17 cellular contexts compared by ENCODE assay signal in the genomic region with DNA sequence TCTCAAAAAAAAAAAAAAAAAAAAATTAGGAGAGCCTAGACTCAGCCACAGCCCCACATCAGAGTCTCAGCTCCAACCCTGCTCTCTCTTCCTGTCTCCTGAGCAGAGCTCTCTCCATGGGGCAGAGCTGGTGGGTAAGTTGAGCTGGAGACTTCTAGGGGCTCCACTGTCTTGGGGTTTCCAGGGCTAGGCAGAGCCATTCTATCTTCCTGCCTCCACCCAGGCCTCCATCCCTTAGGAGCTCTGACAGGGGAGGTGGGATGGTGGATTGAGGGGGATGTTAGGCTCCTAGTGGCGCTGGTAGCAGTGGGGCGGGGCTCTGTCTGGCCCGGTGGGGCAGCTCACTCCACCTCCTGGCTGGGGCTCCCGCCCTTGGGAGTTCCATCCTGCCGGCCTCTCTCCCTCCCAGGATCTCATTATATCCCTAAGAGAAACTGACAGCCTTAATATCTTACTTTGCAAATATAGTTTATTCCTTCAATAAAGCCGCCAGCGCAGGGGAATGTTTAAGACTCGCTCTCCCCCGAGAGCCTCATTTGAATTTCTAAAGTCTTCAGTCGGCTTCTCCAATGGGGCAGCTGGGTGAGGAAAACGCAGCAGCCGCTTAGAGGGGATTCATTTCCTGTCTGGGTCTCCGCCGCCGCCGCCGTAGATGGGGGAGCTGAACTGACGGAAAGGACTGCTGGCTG. TPM values are rescaled to one million over a fixed set of nuclear protein-coding genes. Genes with fewer than 3 reads are reported as not detected.
A peak's percentile ranks its signal among the peaks of the same experiment; 100 is the strongest.
DNase-seq lines count a peak whose midpoint lies in the region; ATAC-seq, FAIRE-seq and TF ChIP-seq lines count a peak whose summit lies in the region.
"Had no signal": no experiment of that assay in that cellular context is flagged by ENCODE, and none has a peak within 500 bp of the region (broad histone marks: within the 10 kb centered on the region; RNA-seq: fewer than 3 reads in every experiment).

No MANE protein-coding gene starts in this region.

- ATAC-seq in stimulated activated effector memory CD8-positive, alpha-beta T cell treated with anti-CD3 and anti-CD28 coated beads, Interleukin-12 subunit alpha, Interleukin-12 subunit beta, amount 100 ng/mL, for 72 hours = peak; percentile 22
- ATAC-seq: mucosa of descending colon, Right ventricle myocardium inferior had no signal

- H3K27ac ChIP-seq in SU-DHL-6 (ENCODE audit: low read depth, low read length) (no peak overlapping the region), substantia nigra (ENCODE audit: low read depth, low read length, poor library complexity, severe bottlenecking) (no peak overlapping the region), tibial nerve (no peak overlapping the region)

- H3K79me2 ChIP-seq in SU-DHL-6 (ENCODE audit: insufficient read depth, low read length) = no peaks in the 10 kb centered on the region

- FAIRE-seq in H54 (lab: Jason Lieb, UNC) = no peak
- FAIRE-seq: A204.1 had no signal

- H3K4me3 ChIP-seq in SU-DHL-6 (ENCODE audit: insufficient read depth, low read length, poor library complexity, severe bottlenecking) (no peak overlapping the region), iPS-18c (ENCODE audit: insufficient read depth, low read depth, low read length) (peak overlapping the region; percentile 44), tibial nerve (no peak overlapping the region)
- H3K4me3 ChIP-seq: mucosa of descending colon had no signal

- H3K36me3 ChIP-seq in SU-DHL-6 (ENCODE audit: low read length) (no peaks in the 10 kb centered on the region), tibial nerve (no peaks in the 10 kb centered on the region)

- peak overlapping the region; percentile 14 for H3K4me2 ChIP-seq in SU-DHL-6 (ENCODE audit: low read depth, low read length, poor library complexity, severe bottlenecking)

- H3K4me1 Mint-ChIP-seq in stimulated activated effector memory CD8-positive, alpha-beta T cell treated with anti-CD3 and anti-CD28 coated beads, Interleukin-12 subunit alpha, Interleukin-12 subunit beta, amount 100 ng/mL, for 72 hours = no peaks in the 10 kb centered on the region

- no peak overlapping the region for H3K27ac Mint-ChIP-seq in stimulated activated effector memory CD8-positive, alpha-beta T cell treated with anti-CD3 and anti-CD28 coated beads, Interleukin-12 subunit alpha, Interleukin-12 subunit beta, amount 100 ng/mL, for 72 hours
- H3K27ac Mint-ChIP-seq: IgD-negative memory B cell had no signal

- TF ChIP-seq POLR2A in H54 (IDR thresholded peaks at IDR 0.05; ENCODE audit: low read depth, low read length) = no peak
- no peak for TF ChIP-seq POLR2A in tibial nerve (IDR thresholded peaks at IDR 0.05)

- no peak for TF ChIP-seq EP300 in tibial nerve (IDR thresholded peaks at IDR 0.05)

- H3F3A ChIP-seq in SU-DHL-6 (ENCODE audit: insufficient read depth) = no peaks in the 10 kb centered on the region

- no peaks in the 10 kb centered on the region for H3K9me3 ChIP-seq in SU-DHL-6 (ENCODE audit: insufficient read depth, low read length)
- H3K9me3 ChIP-seq in iPS-18c (ENCODE audit: control insufficient read depth, insufficient read depth, low read length) = no peaks in the 10 kb centered on the region
- H3K9me3 ChIP-seq in tibial nerve = no peaks in the 10 kb centered on the region
- H3K9me3 ChIP-seq: mucosa of descending colon had no signal

- no peak for TF ChIP-seq CTCF in SU-DHL-6 (IDR thresholded peaks at IDR 0.05; ENCODE audit: insufficient read depth, low read length, poor library complexity, severe bottlenecking)
- TF ChIP-seq CTCF in tibial nerve (IDR thresholded peaks at IDR 0.05) = no peak

- DNase-seq in DMS53 (lab: John Stamatoyannopoulos, UW) (peak; percentile 46), DMS53 treated with DMSO at 0.1 percent for 48 hours (lab: John Stamatoyannopoulos, UW; ENCODE audit: unreplicated experiment) (no peak), H54 (ENCODE audit: insufficient read length, low spot score) (no peak), substantia nigra (lab: John Stamatoyannopoulos, UW) (no peak), tibial nerve (ENCODE audit: low spot score in 2 of 2) (no peak)
- no peak for DNase-seq in stimulated activated effector memory CD8-positive, alpha-beta T cell treated with anti-CD3 and anti-CD28 coated beads, Interleukin-12 subunit alpha, Interleukin-12 subunit beta, amount 100 ng/mL, for 72 hours (ENCODE audit: low spot score in 2 of 2)
- DNase-seq: activated CD4-positive, CD25-positive, alpha-beta regulatory T cell; activated gamma-delta T cell treated with Interleukin-2 at 50 U/mL for 16 hours; dermis blood vessel endothelial cell; GDM1; mucosa of descending colon; NCI-H2107 had no signal

- no peak overlapping the region for H3K9ac ChIP-seq in SU-DHL-6 (ENCODE audit: low read length)

- H3K27me3 ChIP-seq in SU-DHL-6 (ENCODE audit: low read length) (no peaks in the 10 kb centered on the region), tibial nerve (peaks cover 0 to 35% of the 10 kb centered on the region in 2 donors)

- H3K9me2 ChIP-seq in SU-DHL-6 (replicated peaks; ENCODE audit: insufficient read depth, low read length) = no peaks in the 10 kb centered on the region

- H4K20me1 ChIP-seq in SU-DHL-6 (ENCODE audit: low read depth, low read length) = no peaks in the 10 kb centered on the region

- H3K36me3 Mint-ChIP-seq in stimulated activated effector memory CD8-positive, alpha-beta T cell treated with anti-CD3 and anti-CD28 coated beads, Interleukin-12 subunit alpha, Interleukin-12 subunit beta, amount 100 ng/mL, for 72 hours = peaks cover 20% of the 10 kb centered on the region
- H3K36me3 Mint-ChIP-seq: IgD-negative memory B cell had no signal

- H3K4me3 Mint-ChIP-seq in stimulated activated effector memory CD8-positive, alpha-beta T cell treated with anti-CD3 and anti-CD28 coated beads, Interleukin-12 subunit alpha, Interleukin-12 subunit beta, amount 100 ng/mL, for 72 hours = no peak overlapping the region

- 3 to 4% methylated on average over 15 to 17 of the region's 18 CpGs for WGBS in tibial nerve, 2 donors

- no peak overlapping the region for H2AFZ ChIP-seq in SU-DHL-6 (ENCODE audit: low read depth, low read length, severe bottlenecking)

- peaks cover 0 to 8% (median 1%) of the 10 kb centered on the region in 4 donors for H3K4me1 ChIP-seq in tibial nerve

- no peaks in the 10 kb centered on the region for H3K9me3 Mint-ChIP-seq in stimulated activated effector memory CD8-positive, alpha-beta T cell treated with anti-CD3 and anti-CD28 coated beads, Interleukin-12 subunit alpha, Interleukin-12 subunit beta, amount 100 ng/mL, for 72 hours

RNA-seq across cellular contexts. Expression of gene C1QL1, which starts 19.2 kb away (rescaled TPM):
- total RNA-seq in tibial nerve = 10 to 100 TPM in 3 of 4 donors, 1 to 10 TPM in 1; 9.8 to 25.5 (median 21.2) TPM
- total RNA-seq: dermis blood vessel endothelial cell had no signal

RNA-seq across cellular contexts. Expression of gene KIF18B, which starts 39.8 kb away (rescaled TPM):
- total RNA-seq in tibial nerve = under 1 TPM in 2 of 4 donors, not detected in 2; 0.30 to 0.66 TPM
